ENCODE assay signal across 2 cellular contexts in genomic region chr9:14500705-14501104, GRCh38.
TF ChIP-seq lines count a peak whose summit lies in the region.

No MANE protein-coding gene starts in this region.

TF ChIP-seq in H1, 55 proteins besides CTCF, POLR2A, EP300 and RAD21:
- no peak for TF ChIP-seq MAFK (IDR thresholded peaks at IDR 0.05; ENCODE audit: low read depth, low read length)
- TF ChIP-seq CREB1 (IDR thresholded peaks at IDR 0.05): no peak
- no peak for TF ChIP-seq EGR1 (IDR thresholded peaks at IDR 0.05; ENCODE audit: borderline replicate concordance, low read depth, low read length)
- TF ChIP-seq CHD7 (IDR thresholded peaks at IDR 0.05; ENCODE audit: insufficient replicate concordance, low read length): no peak
- TF ChIP-seq CBX8 (IDR thresholded peaks at IDR 0.05; ENCODE audit: borderline replicate concordance, low read depth, low read length): no peak
- TF ChIP-seq E2F6 (IDR thresholded peaks at IDR 0.05): no peak
- no peak for TF ChIP-seq TCF12 (IDR thresholded peaks at IDR 0.05; ENCODE audit: low read depth, low read length)
- TF ChIP-seq MAX (IDR thresholded peaks at IDR 0.05): no peak
- TF ChIP-seq EZH2 (IDR thresholded peaks at IDR 0.05; ENCODE audit: low read depth, low read length, severe bottlenecking): no peak

TF ChIP-seq in HepG2, 621 proteins besides CTCF, POLR2A, EP300 and RAD21:
- TF ChIP-seq RELA (CRISPR knock-in tag; IDR thresholded peaks at IDR 0.05) (no peak), ZBTB1 (CRISPR knock-in tag; IDR thresholded peaks at IDR 0.05; ENCODE audit: borderline replicate concordance) (no peak), ZNF609 (CRISPR knock-in tag; IDR thresholded peaks at IDR 0.05; ENCODE audit: borderline replicate concordance) (no peak), ADNP (CRISPR knock-in tag; IDR thresholded peaks at IDR 0.05) (no peak), ZNF430 (CRISPR knock-in tag; IDR thresholded peaks at IDR 0.05) (no peak), ZMYM3 (CRISPR knock-in tag; IDR thresholded peaks at IDR 0.05) (no peak), ZNF230 (CRISPR knock-in tag; IDR thresholded peaks at IDR 0.05) (no peak), ZC3H4 (CRISPR knock-in tag; IDR thresholded peaks at IDR 0.05; ENCODE audit: borderline replicate concordance) (no peak), ZKSCAN1 (IDR thresholded peaks at IDR 0.05; ENCODE audit: low read length) (no peak), FIP1L1 (IDR thresholded peaks at IDR 0.05; ENCODE audit: borderline replicate concordance, insufficient read depth, low read depth, low read length) (no peak), FOXJ3 (CRISPR knock-in tag; IDR thresholded peaks at IDR 0.05; ENCODE audit: borderline replicate concordance) (no peak), ZNF749 (CRISPR knock-in tag; IDR thresholded peaks at IDR 0.05; ENCODE audit: borderline replicate concordance) (no peak), GRHL1 (CRISPR knock-in tag; conservative IDR thresholded peaks at IDR 0.05) (no peak), DRAP1 (CRISPR knock-in tag; IDR thresholded peaks at IDR 0.05) (no peak)
